18 cellular contexts compared by ENCODE assay signal in genomic region chr3:124762612-124763011, GRCh38. TPM values are rescaled to one million over a fixed set of nuclear protein-coding genes. Genes with fewer than 3 reads are reported as not detected.
DNase-seq lines count a peak whose midpoint lies in the region; ATAC-seq and TF ChIP-seq lines count a peak whose summit lies in the region.
"Had no signal": no experiment of that assay in that cellular context is flagged by ENCODE, and none has a peak within 500 bp of the region (broad histone marks: within the 10 kb centered on the region; RNA-seq: fewer than 3 reads in every experiment).

No MANE protein-coding gene starts in this region.

- no peak overlapping the region for H3K4me3 Mint-ChIP-seq in mesothelial cell of epicardium
- H3K4me3 Mint-ChIP-seq: CD14-positive monocyte had no signal

- H3K27me3 Mint-ChIP-seq in mesothelial cell of epicardium (ENCODE audit: low read depth): no peaks in the 10 kb centered on the region

- H3K27ac Mint-ChIP-seq in mesothelial cell of epicardium: no peak overlapping the region
- H3K27ac Mint-ChIP-seq: CD14-positive monocyte had no signal

- WGBS in heart right ventricle, 2 donors: 77 to 84% methylated on average over 5 of the region's 5 CpGs

- peaks cover 22% of the 10 kb centered on the region for H3K36me3 Mint-ChIP-seq in mesothelial cell of epicardium
- H3K36me3 Mint-ChIP-seq: CD14-positive monocyte had no signal

- intact Hi-C loops in left ventricle myocardium inferior (cut with micrococcal nuclease): no loop called here
- intact Hi-C loops in heart right ventricle (cut with DNase I): loop anchor here in 4 of 10 donors (5.0 to 10.0 kb wide), 3 partner anchors 225 to 402 kb away; no protein-coding TSS in a partner anchor
- intact Hi-C loops in vagina (cut with DNase I): loop anchor here (5.0 kb wide), 1 partner anchor 140 kb away; no protein-coding TSS in a partner anchor

- H3K27me3 ChIP-seq in left ventricle myocardium inferior (ENCODE audit: low read depth): no peaks in the 10 kb centered on the region
- no peaks in the 10 kb centered on the region for H3K27me3 ChIP-seq in heart right ventricle
- H3K27me3 ChIP-seq in adipocyte (replicated peaks; ENCODE audit: control insufficient read depth, insufficient read depth, low read length): no peaks in the 10 kb centered on the region
- H3K27me3 ChIP-seq in muscle layer of colon (ENCODE audit: control insufficient read depth in 1 of 2, insufficient read depth in 2 of 2, low read length in 2 of 2): no peaks in the 10 kb centered on the region
- no peaks in the 10 kb centered on the region for H3K27me3 ChIP-seq in vagina
- H3K27me3 ChIP-seq: Peyer's patch had no signal

- H3K4me1 Mint-ChIP-seq in mesothelial cell of epicardium: peaks cover 20% of the 10 kb centered on the region

- H3K9me3 Mint-ChIP-seq in mesothelial cell of epicardium: no peaks in the 10 kb centered on the region
- H3K9me3 Mint-ChIP-seq: CD14-positive monocyte had no signal

- ATAC-seq in heart right ventricle: no peak

- H3K9me3 ChIP-seq in left ventricle myocardium inferior (replicated peaks) (no peaks in the 10 kb centered on the region), heart right ventricle (no peaks in the 10 kb centered on the region), adipocyte (ENCODE audit: control insufficient read depth, low read length) (no peaks in the 10 kb centered on the region), muscle layer of colon (ENCODE audit: low read length) (no peaks in the 10 kb centered on the region), vagina (no peaks in the 10 kb centered on the region)
- H3K9me3 ChIP-seq: Peyer's patch had no signal

- TF ChIP-seq CTCF in left ventricle myocardium inferior (IDR thresholded peaks at IDR 0.05; ENCODE audit: borderline replicate concordance) (no peak), heart right ventricle (IDR thresholded peaks at IDR 0.05) (no peak), vagina (IDR thresholded peaks at IDR 0.05) (no peak), mesothelial cell of epicardium (IDR thresholded peaks at IDR 0.05; ENCODE audit: unreplicated experiment) (no peak)

- peak overlapping the region; percentile 43 for H3K9ac ChIP-seq in adipocyte (ENCODE audit: low read length)
- H3K9ac ChIP-seq in muscle layer of colon (ENCODE audit: low read length): no peak overlapping the region

- H3K27ac ChIP-seq in left ventricle myocardium inferior (replicated peaks): peak overlapping the region; percentile 71
- peak overlapping the region in 2 of 10 donors; percentile 12 to 55 for H3K27ac ChIP-seq in heart right ventricle
- peak overlapping the region; percentile 38 for H3K27ac ChIP-seq in muscle layer of colon (ENCODE audit: low read depth, low read length)
- H3K27ac ChIP-seq in vagina: peak overlapping the region; percentile 64

- H3K4me3 ChIP-seq in left ventricle myocardium inferior (no peak overlapping the region), heart right ventricle (no peak overlapping the region), adipocyte (ENCODE audit: low read length) (no peak overlapping the region), muscle layer of colon (ENCODE audit: low read depth in 1 of 2, low read length in 2 of 2) (no peak overlapping the region), vagina (no peak overlapping the region)
- H3K4me3 ChIP-seq: Peyer's patch had no signal

- DNase-seq in left ventricle myocardium inferior (no peak), heart right ventricle (no peak), adipocyte (ENCODE audit: low read depth) (no peak), vagina (ENCODE audit: extremely low spot score in 2 of 2) (no peak), mesothelial cell of epicardium (ENCODE audit: low spot score in 2 of 2, unreplicated experiment in 2 of 2) (no peak), NOMO-1 (lab: John Stamatoyannopoulos, UW; ENCODE audit: unreplicated experiment in 2 of 2) (no peak), DMS153 (lab: John Stamatoyannopoulos, UW) (no peak)
- DNase-seq: COR-L47, EL, HCEC 1CT, NCI-H1092, NCI-H2081 treated with DMSO at 0.1 percent for 48 hours, NCI-H2227 treated with DMSO at 0.1 percent for 48 hours, NCI-H524 treated with DMSO at 0.1 percent for 48 hours, SHP77 treated with DMSO at 0.1 percent for 48 hours had no signal

- peaks cover 21% of the 10 kb centered on the region for H3K4me1 ChIP-seq in left ventricle myocardium inferior
- H3K4me1 ChIP-seq in heart right ventricle: peaks cover 0 to 22% (median 13%) of the 10 kb centered on the region in 9 donors
- peaks cover 24% of the 10 kb centered on the region for H3K4me1 ChIP-seq in adipocyte (ENCODE audit: control insufficient read depth, insufficient read depth, low read length)
- peaks cover 16% of the 10 kb centered on the region for H3K4me1 ChIP-seq in muscle layer of colon (ENCODE audit: insufficient read depth, low read length)
- peaks cover 20% of the 10 kb centered on the region for H3K4me1 ChIP-seq in vagina
- H3K4me1 ChIP-seq: Peyer's patch had no signal

- peaks cover 45% of the 10 kb centered on the region for H3K36me3 ChIP-seq in left ventricle myocardium inferior
- peaks cover 0 to 57% (median 39%) of the 10 kb centered on the region in 9 donors for H3K36me3 ChIP-seq in heart right ventricle
- H3K36me3 ChIP-seq in adipocyte (ENCODE audit: control insufficient read depth, insufficient read depth, low read length, severe bottlenecking): peaks cover 57% of the 10 kb centered on the region
- H3K36me3 ChIP-seq in muscle layer of colon (ENCODE audit: insufficient read depth, low read length): peaks cover 51% of the 10 kb centered on the region
- H3K36me3 ChIP-seq in vagina: peaks cover 0 to 51% of the 10 kb centered on the region in 2 donors

- TF ChIP-seq POLR2A in vagina (IDR thresholded peaks at IDR 0.05): no peak

RNA-seq across cellular contexts. Expression of gene UMPS, which starts 32.4 kb away (rescaled TPM):
- 9.0 TPM for total RNA-seq in left ventricle myocardium inferior
- total RNA-seq in heart right ventricle: 10 to 100 TPM in 3 of 10 donors, 1 to 10 TPM in 7; 4.9 to 14.4 (median 7.7) TPM
- 1 to 10 TPM; 3.1 to 6.5 TPM for polyA plus RNA-seq in heart right ventricle
- 13.3 TPM for total RNA-seq in vagina
- 35.9 to 40.7 TPM (median 37.3 TPM) in 3 replicates for total RNA-seq in mesothelial cell of epicardium
